18 cellular contexts compared by ENCODE assay signal in the genomic region with DNA sequence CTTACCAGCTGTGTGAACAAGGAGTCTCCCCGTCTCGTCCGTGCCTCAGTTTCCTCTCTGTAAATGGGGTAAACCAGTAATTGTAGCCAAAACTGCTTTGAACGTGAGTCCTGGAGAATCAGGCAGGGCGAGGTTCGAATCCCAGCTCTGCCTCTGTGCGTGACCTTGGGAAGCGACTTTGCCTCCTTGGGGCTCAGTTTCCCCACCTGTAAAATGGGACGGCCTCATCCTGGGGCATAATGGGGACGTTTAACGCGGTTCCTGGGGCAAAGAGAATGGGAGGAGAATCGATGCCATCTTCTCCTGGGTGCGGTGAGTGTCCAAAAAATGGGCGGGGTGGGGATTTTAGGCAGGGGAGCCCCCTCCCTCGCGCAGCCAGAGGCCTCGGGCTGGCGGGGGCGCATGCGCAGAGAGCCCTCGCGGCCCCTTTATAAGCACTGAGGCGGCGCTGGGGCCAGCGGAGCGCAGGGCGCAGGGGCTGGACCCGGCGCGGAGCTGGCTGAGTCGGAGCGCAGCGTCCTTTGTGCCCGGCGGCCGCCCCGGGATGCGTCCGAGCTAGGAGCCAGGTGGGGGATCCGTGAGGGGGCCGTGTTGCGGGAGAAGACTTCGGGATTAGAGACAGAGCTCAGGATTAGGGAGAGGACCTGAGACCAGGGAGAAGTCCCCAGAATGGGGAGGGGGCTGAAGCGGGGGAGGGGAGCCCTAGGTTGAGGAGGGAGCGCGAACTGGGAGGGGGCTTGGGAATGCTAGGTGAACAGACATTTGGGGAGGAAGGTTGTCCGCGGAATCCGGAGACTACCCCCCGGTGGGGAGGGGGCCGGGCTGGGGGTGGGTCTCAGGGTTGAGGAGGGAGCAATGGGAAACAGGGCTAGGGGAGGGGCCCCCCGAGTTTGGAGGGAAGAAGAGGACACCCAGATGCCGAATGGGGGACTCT. TPM values are rescaled to one million over a fixed set of nuclear protein-coding genes. Genes with fewer than 3 reads are reported as not detected.
DNase-seq lines count a peak whose midpoint lies in the region; TF ChIP-seq lines count a peak whose summit lies in the region.
"Had no signal": no experiment of that assay in that cellular context is flagged by ENCODE, and none has a peak within 500 bp of the region (broad histone marks: within the 10 kb centered on the region; RNA-seq: fewer than 3 reads in every experiment).

Gene NCAN (plus strand): TSS at position 460 of the 934 bp plus-strand sequence. CDS start 4,996 bp downstream, outside the sequence.

- H3K4me3 ChIP-seq in effector memory CD4-positive, alpha-beta T cell (ENCODE audit: insufficient read depth, low read depth, low read length, poor library complexity, severe bottlenecking): no peak within 1 kb of the TSS
- no peak within 1 kb of the TSS for H3K4me3 ChIP-seq in sigmoid colon
- H3K4me3 ChIP-seq: heart right ventricle, lower lobe of right lung, SJSA1, smooth muscle cell had no signal

- no peak for TF ChIP-seq EP300 in sigmoid colon (IDR thresholded peaks at IDR 0.05)

- H3K4me1 ChIP-seq in effector memory CD4-positive, alpha-beta T cell (ENCODE audit: control insufficient read depth, insufficient read depth, low read length, poor library complexity, severe bottlenecking): peaks cover 13% of the 10 kb centered on the region
- no peaks in the 10 kb centered on the region for H3K4me1 ChIP-seq in sigmoid colon
- H3K4me1 ChIP-seq: heart right ventricle, lower lobe of right lung, SJSA1 had no signal

- peaks cover 96% of the 10 kb centered on the region for H3K27me3 Mint-ChIP-seq in nephron progenitor cell (ENCODE audit: low read depth, poor library complexity)

- no peaks in the 10 kb centered on the region for H3K9me3 Mint-ChIP-seq in nephron progenitor cell
- H3K9me3 Mint-ChIP-seq: HFFc6, nephron had no signal

- TF ChIP-seq POLR2A in sigmoid colon (IDR thresholded peaks at IDR 0.05): no peak

- peak; percentile 13 for DNase-seq in GM20000 (ENCODE audit: low spot score)
- peak; percentile 14 for DNase-seq in NCI-H1105 treated with DMSO at 0.1 percent for 48 hours (lab: John Stamatoyannopoulos, UW)
- DNase-seq in cerebellum (ENCODE audit: low spot score): peak; percentile 77
- peak; percentile 65 for DNase-seq in nephron progenitor cell
- DNase-seq in RPMI8226: no peak
- no peak for DNase-seq in effector memory CD4-positive, alpha-beta T cell
- no peak for DNase-seq in pons (ENCODE audit: low spot score)
- no peak for DNase-seq in sigmoid colon
- DNase-seq: activated naive CD4-positive, alpha-beta T cell treated with anti-CD3 and anti-CD28 coated beads, Interleukin-2, amount 10 ng/mL, durations not matched to agents 7 days and 5 days; heart right ventricle; HFFc6; lower lobe of right lung had no signal

- no peaks in the 10 kb centered on the region for H3K36me3 ChIP-seq in effector memory CD4-positive, alpha-beta T cell (ENCODE audit: control insufficient read depth, insufficient read depth, low read length)
- no peaks in the 10 kb centered on the region for H3K36me3 ChIP-seq in sigmoid colon
- H3K36me3 ChIP-seq: heart right ventricle, lower lobe of right lung, SJSA1 had no signal

- H3K27ac ChIP-seq in effector memory CD4-positive, alpha-beta T cell (ENCODE audit: insufficient read depth, low read length, poor library complexity, severe bottlenecking): no peak within 1 kb of the TSS
- H3K27ac ChIP-seq in sigmoid colon: no peak within 1 kb of the TSS
- H3K27ac ChIP-seq: C4-2B, epithelial cell of prostate, heart right ventricle, lower lobe of right lung, SJSA1 had no signal

- no peaks in the 10 kb centered on the region for H3K4me1 Mint-ChIP-seq in nephron progenitor cell
- H3K4me1 Mint-ChIP-seq: nephron had no signal

- intact Hi-C loops in sigmoid colon (cut with DNase I): no loop called here

- 10 to 17% methylated on average over 54 of the region's 54 CpGs for WGBS in sigmoid colon, 2 donors

- H3K27ac Mint-ChIP-seq in nephron progenitor cell: no peak within 1 kb of the TSS
- H3K27ac Mint-ChIP-seq: activated naive CD4-positive, alpha-beta T cell treated with anti-CD3 and anti-CD28 coated beads, Interleukin-2, amount 10 ng/mL, durations not matched to agents 7 days and 5 days; HFFc6; nephron had no signal

- TF ChIP-seq CTCF in GM20000 (IDR thresholded peaks at IDR 0.05; ENCODE audit: extremely low read depth, missing control alignments) (no peak), nephron progenitor cell (IDR thresholded peaks at IDR 0.05) (no peak), sigmoid colon (IDR thresholded peaks at IDR 0.05) (no peak)

- peaks cover 42% of the 10 kb centered on the region for H3K27me3 ChIP-seq in effector memory CD4-positive, alpha-beta T cell (replicated peaks; ENCODE audit: control insufficient read depth, insufficient read depth, low read length, poor library complexity, severe bottlenecking)
- peaks cover 14 to 92% (median 43%) of the 10 kb centered on the region in 3 donors for H3K27me3 ChIP-seq in sigmoid colon

- H3K4me3 Mint-ChIP-seq in nephron progenitor cell: no peak within 1 kb of the TSS
- H3K4me3 Mint-ChIP-seq: activated naive CD4-positive, alpha-beta T cell treated with anti-CD3 and anti-CD28 coated beads, Interleukin-2, amount 10 ng/mL, durations not matched to agents 7 days and 5 days; HFFc6 had no signal

- no peaks in the 10 kb centered on the region for H3K9me3 ChIP-seq in effector memory CD4-positive, alpha-beta T cell (ENCODE audit: control insufficient read depth, low read length)
- H3K9me3 ChIP-seq in sigmoid colon: no peaks in the 10 kb centered on the region
- H3K9me3 ChIP-seq: heart right ventricle, lower lobe of right lung, SJSA1 had no signal

- no peaks in the 10 kb centered on the region for H3K36me3 Mint-ChIP-seq in nephron progenitor cell (ENCODE audit: low read depth)

RNA-seq across cellular contexts. Expression of gene NCAN, which starts in this region (rescaled TPM):
- 85.3 TPM for total RNA-seq in cerebellum
- under 1 TPM in 1 of 4 donors, not detected in 3; under 0.01 TPM for total RNA-seq in sigmoid colon
- under 1 TPM in 2 of 3 donors, not detected in 1; under 0.01 to 0.09 TPM for polyA plus RNA-seq in sigmoid colon
- total RNA-seq: heart right ventricle, HFFc6, HT-29, lower lobe of right lung, SJSA1, smooth muscle cell had no signal
- polyA plus RNA-seq: heart right ventricle, smooth muscle cell had no signal

Comparison
In these comparisons a context has a peak if more than half of its experiments do, and no peak if none do; other contexts are left out.
1. RNA of gene NCAN (total RNA-seq): 85.3 TPM in cerebellum (single experiment); under 0.01 TPM in sigmoid colon; every median in the first group is over 10 times any median in the second.
2. DNase-seq: peak in GM20000 (single experiment), NCI-H1105 treated with DMSO at 0.1 percent for 48 hours (single experiment), cerebellum (single experiment) and nephron progenitor cell (single experiment); none in RPMI8226 (single experiment), effector memory CD4-positive, alpha-beta T cell (0 of 3), pons (single experiment) and sigmoid colon (single experiment).